In genomic region chr2:29335391-29335790, GRCh38 we compare ENCODE assay signal across 32 cellular contexts.
"Had no signal": no experiment of that assay in that cellular context is flagged by ENCODE, and none has a peak within 500 bp of the region (broad histone marks: within the 10 kb centered on the region; RNA-seq: fewer than 3 reads in every experiment).

No MANE protein-coding gene starts in this region.

- H2AFZ ChIP-seq: neural progenitor cell, parathyroid adenoma had no signal

- H3K4me3 Mint-ChIP-seq: natural killer cell; nephron; neural progenitor cell; stimulated activated memory B cell treated with anti-CD40 and anti-IgM and Interleukin-4, amounts not matched to agents 10 μg/mL and 1 μg/mL and 100 μg/mL, for 72 hours; stimulated activated naive CD8-positive, alpha-beta T cell treated with anti-CD3 and anti-CD28 coated beads, Interleukin-15, amount 100 ng/mL, for 72 hours; type B pancreatic cell had no signal

- H3K9me3 ChIP-seq: ovary, psoas muscle, right lobe of liver, sigmoid colon, spleen, suprapubic skin, testis, tibial artery, transverse colon, upper lobe of right lung, uterus had no signal

- H3K27ac Mint-ChIP-seq: natural killer cell; nephron; neural progenitor cell; progenitor cell of endocrine pancreas; stimulated activated memory B cell treated with anti-CD40 and anti-IgM and Interleukin-4, amounts not matched to agents 10 μg/mL and 1 μg/mL and 100 μg/mL, for 72 hours; stimulated activated naive CD8-positive, alpha-beta T cell treated with anti-CD3 and anti-CD28 coated beads, Interleukin-15, amount 100 ng/mL, for 72 hours; type B pancreatic cell had no signal

- H3K4me1 Mint-ChIP-seq: natural killer cell; stimulated activated memory B cell treated with anti-CD40 and anti-IgM and Interleukin-4, amounts not matched to agents 10 μg/mL and 1 μg/mL and 100 μg/mL, for 72 hours; stimulated activated naive CD8-positive, alpha-beta T cell treated with anti-CD3 and anti-CD28 coated beads, Interleukin-15, amount 100 ng/mL, for 72 hours had no signal

- H3K9ac ChIP-seq: neural progenitor cell, parathyroid adenoma had no signal

- H3K27me3 Mint-ChIP-seq: stimulated activated memory B cell treated with anti-CD40 and anti-IgM and Interleukin-4, amounts not matched to agents 10 μg/mL and 1 μg/mL and 100 μg/mL, for 72 hours; type B pancreatic cell had no signal

- DNase-seq: natural killer cell; occipital lobe; ovary; posterior cingulate gyrus; psoas muscle; right cardiac atrium; right lobe of liver; sigmoid colon; stimulated activated CD4-positive, alpha-beta T cell treated with anti-CD3 and anti-CD28 coated beads, Interleukin-12 subunit alpha, Interleukin-12 subunit beta, amount 100 ng/mL, for 4 hours; stimulated activated CD4-positive, alpha-beta T cell treated with anti-CD3 and anti-CD28 coated beads, Interleukin-1b, Interleukin-23, amount 100 ng/mL, for 48 hours; stimulated activated CD4-positive, alpha-beta T cell treated with anti-CD3 and anti-CD28 coated beads, Interleukin-4, amount 100 ng/mL, for 1 hour; stimulated activated CD4-positive, alpha-beta T cell treated with anti-CD3 and anti-CD28 coated beads, Interleukin-4, amount 100 ng/mL, for 4 hours; stimulated activated CD8-positive, alpha-beta memory T cell treated with anti-CD3 and anti-CD28 coated beads, Interleukin-4, amount 100 ng/mL, for 48 hours; stimulated activated naive CD4-positive, alpha-beta T cell; stimulated activated naive CD8-positive, alpha-beta T cell treated with anti-CD3 and anti-CD28 coated beads, Interleukin-15, amount 100 ng/mL, for 72 hours; stimulated activated naive CD8-positive, alpha-beta T cell treated with anti-CD3 and anti-CD28 coated beads, Interleukin-15, Interleukin-2, amounts not matched to agents 100 U/mL and 50 U/mL, for 24 hours; substantia nigra; testis; tibial artery; transverse colon; upper lobe of right lung; uterus had no signal

- H3K27me3 ChIP-seq: neural progenitor cell, ovary, right lobe of liver, sigmoid colon, spleen, suprapubic skin, testis, transverse colon, upper lobe of right lung, uterus had no signal

- H3K9me3 Mint-ChIP-seq: natural killer cell; nephron; neural progenitor cell; stimulated activated memory B cell treated with anti-CD40 and anti-IgM and Interleukin-4, amounts not matched to agents 10 μg/mL and 1 μg/mL and 100 μg/mL, for 72 hours; stimulated activated naive CD8-positive, alpha-beta T cell treated with anti-CD3 and anti-CD28 coated beads, Interleukin-15, amount 100 ng/mL, for 72 hours; type B pancreatic cell had no signal

- H3K36me3 ChIP-seq: neural progenitor cell, ovary, right lobe of liver, sigmoid colon, spleen, suprapubic skin, tibial artery, transverse colon, upper lobe of right lung, uterus had no signal

- H3K4me1 ChIP-seq: parathyroid adenoma, psoas muscle, right lobe of liver, sigmoid colon, spleen, suprapubic skin, testis, tibial artery, transverse colon, upper lobe of right lung, uterus had no signal

- H3K79me2 ChIP-seq: parathyroid adenoma had no signal

- H3K4me3 ChIP-seq: neural progenitor cell, ovary, psoas muscle, right lobe of liver, sigmoid colon, skin epidermis, smooth muscle cell, spleen, suprapubic skin, testis, tibial artery, transverse colon, upper lobe of right lung, uterus had no signal

- H3K36me3 Mint-ChIP-seq: natural killer cell; neural progenitor cell; stimulated activated memory B cell treated with anti-CD40 and anti-IgM and Interleukin-4, amounts not matched to agents 10 μg/mL and 1 μg/mL and 100 μg/mL, for 72 hours; type B pancreatic cell had no signal

- H3K4me2 ChIP-seq: neural progenitor cell, smooth muscle cell had no signal

- H3K27ac ChIP-seq: neural progenitor cell, ovary, parathyroid adenoma, psoas muscle, right lobe of liver, sigmoid colon, skin epidermis, spleen, suprapubic skin, testis, tibial artery, transverse colon, upper lobe of right lung, uterus had no signal
